Comparison of ENCODE assay signal across 1 cellular context in genomic region chr4:112633477-112634235, GRCh38.
A peak's percentile ranks its signal among the peaks of the same experiment; 100 is the strongest.
TF ChIP-seq lines count a peak whose summit lies in the region.

No MANE protein-coding gene starts in this region.

TF ChIP-seq in H1, 55 proteins besides CTCF, POLR2A, EP300 and RAD21 (continued from another document):
- peak; percentile 67 for TF ChIP-seq CHD7 (IDR thresholded peaks at IDR 0.05; ENCODE audit: insufficient replicate concordance, low read length)
